Comparison of ENCODE assay signal across 9 cellular contexts in genomic region chr14:57692671-57693070, GRCh38.
DNase-seq lines count a peak whose midpoint lies in the region; ATAC-seq, FAIRE-seq and TF ChIP-seq lines count a peak whose summit lies in the region.
"Had no signal": no experiment of that assay in that cellular context is flagged by ENCODE, and none has a peak within 500 bp of the region (broad histone marks: within the 10 kb centered on the region; RNA-seq: fewer than 3 reads in every experiment).

No MANE protein-coding gene starts in this region.

- H3K27me3 ChIP-seq in DOHH2 (ENCODE audit: control insufficient read depth, low read length) (no peaks in the 10 kb centered on the region), Karpas-422 (ENCODE audit: low read length) (no peaks in the 10 kb centered on the region), left lung (no peaks in the 10 kb centered on the region)
- H3K27me3 ChIP-seq: SJSA1 had no signal

- TF ChIP-seq CTCF in DOHH2 (IDR thresholded peaks at IDR 0.05; ENCODE audit: low read depth, low read length, poor library complexity, severe bottlenecking) (peak; percentile 48), left lung (IDR thresholded peaks at IDR 0.05) (peak in 1 of 2 donors; percentile 17)

- H3K4me2 ChIP-seq in DOHH2 (ENCODE audit: low read length), result no peak overlapping the region
- H3K4me2 ChIP-seq in Karpas-422 (ENCODE audit: low read depth, low read length, poor library complexity, severe bottlenecking), result no peak overlapping the region

- H4K20me1 ChIP-seq in DOHH2 (ENCODE audit: control insufficient read depth, insufficient read depth, low read depth, low read length) (no peaks in the 10 kb centered on the region), Karpas-422 (ENCODE audit: insufficient read depth, low read depth, low read length) (no peaks in the 10 kb centered on the region)

- H3K9me3 ChIP-seq in DOHH2 (ENCODE audit: control insufficient read depth, insufficient read depth, low read length) (no peaks in the 10 kb centered on the region), Karpas-422 (ENCODE audit: low read length) (no peaks in the 10 kb centered on the region), left lung (peaks cover 0 to 2% of the 10 kb centered on the region in 2 donors)
- H3K9me3 ChIP-seq: SJSA1 had no signal

- H3K9me2 ChIP-seq in DOHH2 (replicated peaks; ENCODE audit: control insufficient read depth, low read length) (no peaks in the 10 kb centered on the region), Karpas-422 (replicated peaks; ENCODE audit: insufficient read depth, low read length) (no peaks in the 10 kb centered on the region)

- H2AFZ ChIP-seq in Karpas-422 (ENCODE audit: low read length), result no peak overlapping the region

- no peaks in the 10 kb centered on the region for H3K4me1 ChIP-seq in DOHH2 (ENCODE audit: control insufficient read depth, low read length)
- H3K4me1 ChIP-seq in Karpas-422 (ENCODE audit: low read length), result no peaks in the 10 kb centered on the region
- no peaks in the 10 kb centered on the region for H3K4me1 ChIP-seq in left lung
- H3K4me1 ChIP-seq: SJSA1 had no signal

- H3F3A ChIP-seq in DOHH2 (ENCODE audit: control insufficient read depth, insufficient read depth), result no peaks in the 10 kb centered on the region

- no peak overlapping the region for H3K9ac ChIP-seq in Karpas-422 (ENCODE audit: low read length)

- H3K36me3 ChIP-seq in DOHH2 (ENCODE audit: control insufficient read depth, low read length), result no peaks in the 10 kb centered on the region
- H3K36me3 ChIP-seq in Karpas-422 (ENCODE audit: insufficient read depth, low read length), result no peaks in the 10 kb centered on the region
- H3K36me3 ChIP-seq in left lung, result no peaks in the 10 kb centered on the region
- H3K36me3 ChIP-seq: SJSA1 had no signal

- H3K27ac ChIP-seq in DOHH2 (ENCODE audit: low read depth, low read length) (no peak overlapping the region), Karpas-422 (ENCODE audit: low read length) (no peak overlapping the region), left lung (no peak overlapping the region)
- H3K27ac ChIP-seq: SJSA1 had no signal

- H3K79me2 ChIP-seq in DOHH2 (ENCODE audit: control insufficient read depth, low read length) (no peaks in the 10 kb centered on the region), Karpas-422 (ENCODE audit: low read length) (no peaks in the 10 kb centered on the region)

- peak; percentile 77 for DNase-seq in Karpas-422
- no peak for DNase-seq in left lung
- no peak for DNase-seq in occipital lobe (lab: John Stamatoyannopoulos, UW)
- DNase-seq in amniotic stem cell (lab: John Stamatoyannopoulos, UW), result no peak

- FAIRE-seq in TTC549 (lab: Jason Lieb, UNC), result peak; percentile 22

- H3K4me3 ChIP-seq in DOHH2 (ENCODE audit: low read length) (no peak overlapping the region), Karpas-422 (ENCODE audit: low read length) (no peak overlapping the region), left lung (no peak overlapping the region)
- H3K4me3 ChIP-seq: SJSA1 had no signal

- intact Hi-C loops in left lung (cut with DNase I), result no loop called here

- ATAC-seq in left lung (peak; percentile 74), GM19023 (IDR thresholded peaks at IDR 0.05; ENCODE audit: unreplicated experiment) (no peak), HG03039 (IDR thresholded peaks at IDR 0.05; ENCODE audit: unreplicated experiment) (no peak)
